Comparison of ENCODE assay signal across 17 cellular contexts in genomic region chr17:15083225-15083624, GRCh38.
"Had no signal": no experiment of that assay in that cellular context is flagged by ENCODE, and none has a peak within 500 bp of the region (broad histone marks: within the 10 kb centered on the region; RNA-seq: fewer than 3 reads in every experiment).

No MANE protein-coding gene starts in this region.

- H3K4me3 Mint-ChIP-seq: activated naive CD8-positive, alpha-beta T cell treated with anti-CD3 and anti-CD28 coated beads for 36 hours; activated T-helper 1 cell treated with anti-CD3 and anti-CD28 coated beads, Interleukin-12 subunit alpha, Interleukin-12 subunit beta, Interleukin-2, Interleukin-4 antibody, amounts not matched to agents 30 ng/mL and 10 ng/mL and 1 ng/mL, durations not matched to agents 14 hours and 24 hours and 36 hours; naive B cell; stimulated activated naive CD8-positive, alpha-beta T cell treated with anti-CD3 and anti-CD28 coated beads, Interleukin-15, Interleukin-2, amounts not matched to agents 100 ng/mL and 50 ng/mL, for 24 hours had no signal

- H3K4me1 ChIP-seq: lower lobe of right lung, psoas muscle, spleen, suprapubic skin had no signal

- H3K27ac ChIP-seq: lower lobe of right lung, psoas muscle, spleen, suprapubic skin had no signal

- H3K9me3 Mint-ChIP-seq: activated naive CD8-positive, alpha-beta T cell treated with anti-CD3 and anti-CD28 coated beads for 36 hours; activated T-helper 1 cell treated with anti-CD3 and anti-CD28 coated beads, Interleukin-12 subunit alpha, Interleukin-12 subunit beta, Interleukin-2, Interleukin-4 antibody, amounts not matched to agents 30 ng/mL and 10 ng/mL and 1 ng/mL, durations not matched to agents 14 hours and 24 hours and 36 hours; stimulated activated naive CD8-positive, alpha-beta T cell treated with anti-CD3 and anti-CD28 coated beads, Interleukin-15, Interleukin-2, amounts not matched to agents 100 ng/mL and 50 ng/mL, for 24 hours had no signal

- DNase-seq: activated CD4-positive, alpha-beta T cell treated with anti-CD3 and anti-CD28 coated beads, Interleukin-2, amount 50 U/mL, for 1 hour; activated naive CD8-positive, alpha-beta T cell treated with anti-CD3 and anti-CD28 coated beads for 36 hours; amygdala; kidney glomerular epithelial cell; lower lobe of right lung; naive B cell; occipital lobe; psoas muscle; spleen; T1000; trophoblast cell had no signal

- H3K36me3 ChIP-seq: lower lobe of right lung, spleen, suprapubic skin had no signal

- H3K9me3 ChIP-seq: lower lobe of right lung, psoas muscle, spleen, suprapubic skin had no signal

- H3K4me3 ChIP-seq: lower lobe of right lung, psoas muscle, spleen, suprapubic skin had no signal

- H3K36me3 Mint-ChIP-seq: activated naive CD8-positive, alpha-beta T cell treated with anti-CD3 and anti-CD28 coated beads for 36 hours; naive B cell had no signal

- ATAC-seq: activated CD4-positive, CD25-positive, alpha-beta regulatory T cell treated with anti-CD3 and anti-CD28 coated beads, Interleukin-2, amount 50 U/mL, for 24 hours; esophagus mucosa; lower lobe of right lung; psoas muscle; sciatic nerve had no signal

- H3K4me1 Mint-ChIP-seq: activated naive CD8-positive, alpha-beta T cell treated with anti-CD3 and anti-CD28 coated beads for 36 hours; naive B cell had no signal

- H3K27ac Mint-ChIP-seq: activated naive CD8-positive, alpha-beta T cell treated with anti-CD3 and anti-CD28 coated beads for 36 hours; activated T-helper 1 cell treated with anti-CD3 and anti-CD28 coated beads, Interleukin-12 subunit alpha, Interleukin-12 subunit beta, Interleukin-2, Interleukin-4 antibody, amounts not matched to agents 30 ng/mL and 10 ng/mL and 1 ng/mL, durations not matched to agents 14 hours and 24 hours and 36 hours; naive B cell; stimulated activated naive CD8-positive, alpha-beta T cell treated with anti-CD3 and anti-CD28 coated beads, Interleukin-15, Interleukin-2, amounts not matched to agents 100 ng/mL and 50 ng/mL, for 24 hours had no signal
